ENCODE assay signal across 8 cellular contexts in the genomic region with DNA sequence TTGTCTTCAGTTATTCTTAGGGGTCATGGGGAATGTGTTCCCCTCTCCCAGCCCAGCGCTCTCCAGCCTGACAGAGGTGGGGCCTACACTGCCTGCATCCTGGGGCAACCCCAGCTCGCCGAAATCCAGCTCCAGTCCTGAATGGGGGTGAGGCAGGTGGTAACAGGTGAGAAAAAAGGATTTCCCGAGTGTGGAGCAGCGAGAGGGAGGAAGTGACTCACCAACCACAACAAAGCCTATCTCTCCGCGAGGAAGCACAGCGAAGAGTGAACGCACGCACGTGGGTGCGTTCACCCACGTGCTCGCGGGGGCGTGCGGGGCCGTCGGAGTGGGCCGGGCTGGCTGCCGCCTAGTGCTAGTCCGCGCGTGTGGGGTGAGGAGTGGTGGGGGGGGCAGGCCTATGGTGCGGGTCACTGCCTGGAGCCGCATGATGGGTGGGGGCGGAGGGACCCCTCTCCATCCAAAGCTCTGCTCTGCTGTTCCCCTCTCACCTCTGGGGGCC. TPM values are rescaled to one million over a fixed set of nuclear protein-coding genes. Genes with fewer than 3 reads are reported as not detected.
DNase-seq lines count a peak whose midpoint lies in the region; ATAC-seq lines count a peak whose summit lies in the region.

No MANE protein-coding gene starts in this region.

- peak in 2 of 3 experiments; percentile 7 to 8 for DNase-seq in NCI-H1417 (lab: John Stamatoyannopoulos, UW)
- DNase-seq in NCI-H1417 treated with DMSO at 0.1 percent for 48 hours (lab: John Stamatoyannopoulos, UW) = no peak
- DNase-seq in activated CD4-positive, alpha-beta T cell treated with anti-CD3 and anti-CD28 coated beads for 1 hour = peak; percentile 71
- peak; percentile 79 to 80 for DNase-seq in dermis microvascular lymphatic vessel endothelial cell (ENCODE audit: low read depth in 2 of 2)
- no peak for DNase-seq in UCSD-AML1 (lab: John Stamatoyannopoulos, UW; ENCODE audit: unreplicated experiment)
- DNase-seq in cerebellar nuclear complex (lab: John Stamatoyannopoulos, UW) = no peak

- no peaks in the 10 kb centered on the region for H3K27me3 ChIP-seq in muscle layer of duodenum (ENCODE audit: low read depth, low read length)

- ATAC-seq in stimulated activated memory B cell treated with anti-CD40 and anti-IgM and Interleukin-4, amounts not matched to agents 10 μg/mL and 1 μg/mL and 100 μg/mL, for 72 hours = peak; percentile 60

- no peaks in the 10 kb centered on the region for H3K9me3 Mint-ChIP-seq in stimulated activated memory B cell treated with anti-CD40 and anti-IgM and Interleukin-4, amounts not matched to agents 10 μg/mL and 1 μg/mL and 100 μg/mL, for 72 hours

- H3K27ac ChIP-seq in muscle layer of duodenum (ENCODE audit: low read length) = no peak overlapping the region

- H3K4me3 ChIP-seq in muscle layer of duodenum (ENCODE audit: low read depth in 1 of 2, low read length in 2 of 2) = peak overlapping the region; percentile 43 to 72

- no peaks in the 10 kb centered on the region for H3K27me3 Mint-ChIP-seq in stimulated activated memory B cell treated with anti-CD40 and anti-IgM and Interleukin-4, amounts not matched to agents 10 μg/mL and 1 μg/mL and 100 μg/mL, for 72 hours

- peaks cover under 1 to 40% of the 10 kb centered on the region in 2 donors for H3K4me1 ChIP-seq in muscle layer of duodenum (ENCODE audit: control insufficient read depth in 1 of 2, insufficient read depth in 2 of 2, low read length in 2 of 2)

- peak overlapping the region; percentile 79 for H3K27ac Mint-ChIP-seq in stimulated activated memory B cell treated with anti-CD40 and anti-IgM and Interleukin-4, amounts not matched to agents 10 μg/mL and 1 μg/mL and 100 μg/mL, for 72 hours

- peaks cover 53% of the 10 kb centered on the region for H3K4me1 Mint-ChIP-seq in stimulated activated memory B cell treated with anti-CD40 and anti-IgM and Interleukin-4, amounts not matched to agents 10 μg/mL and 1 μg/mL and 100 μg/mL, for 72 hours

- peak overlapping the region; percentile 87 for H3K4me3 Mint-ChIP-seq in stimulated activated memory B cell treated with anti-CD40 and anti-IgM and Interleukin-4, amounts not matched to agents 10 μg/mL and 1 μg/mL and 100 μg/mL, for 72 hours

- no peaks in the 10 kb centered on the region for H3K36me3 ChIP-seq in muscle layer of duodenum (ENCODE audit: control insufficient read depth in 1 of 2, insufficient read depth in 2 of 2, low read length in 2 of 2)

- no peaks in the 10 kb centered on the region for H3K36me3 Mint-ChIP-seq in stimulated activated memory B cell treated with anti-CD40 and anti-IgM and Interleukin-4, amounts not matched to agents 10 μg/mL and 1 μg/mL and 100 μg/mL, for 72 hours

- H3K9me3 ChIP-seq in muscle layer of duodenum (ENCODE audit: control insufficient read depth in 1 of 2, low read length in 2 of 2) = no peaks in the 10 kb centered on the region

RNA-seq across cellular contexts. Expression of a gene that starts 0.9 kb away (rescaled TPM):
- total RNA-seq in dermis microvascular lymphatic vessel endothelial cell = 177 and 179 TPM in 2 replicates

RNA-seq across cellular contexts. Expression of a gene that starts 36.2 kb away (rescaled TPM):
- total RNA-seq in dermis microvascular lymphatic vessel endothelial cell = not detected in 2 replicates

Comparison
In these comparisons a context has a peak if more than half of its experiments do, and no peak if none do; other contexts are left out.
1. DNase-seq: peak in NCI-H1417 (2 of 3), activated CD4-positive, alpha-beta T cell treated with anti-CD3 and anti-CD28 coated beads for 1 hour (single experiment) and dermis microvascular lymphatic vessel endothelial cell (2 of 2); none in NCI-H1417 treated with DMSO at 0.1 percent for 48 hours (single experiment), UCSD-AML1 (single experiment) and cerebellar nuclear complex (0 of 2).